9 cellular contexts compared by ENCODE assay signal in the genomic region with DNA sequence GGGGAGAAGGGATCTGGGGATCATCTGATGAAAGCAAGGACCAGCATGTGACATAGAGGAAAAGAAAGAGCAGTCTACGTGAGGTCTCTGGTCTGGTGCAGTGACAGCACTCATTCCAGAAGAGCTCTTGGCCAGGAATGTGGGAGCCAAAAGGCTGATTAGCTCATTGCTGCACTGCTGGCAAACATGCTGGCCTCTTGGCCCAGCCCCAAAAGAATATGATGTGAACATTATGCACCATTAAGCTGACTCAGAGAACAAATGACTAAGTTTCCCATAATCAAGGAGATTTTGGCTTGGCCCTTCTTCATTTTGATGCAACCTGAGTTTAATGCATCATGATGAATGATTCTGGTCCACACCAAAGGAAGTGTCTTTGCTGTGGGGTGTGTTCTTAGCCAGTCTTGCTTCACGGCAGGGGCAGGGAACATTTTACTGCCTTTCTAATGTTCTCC. TPM values are rescaled to one million over a fixed set of nuclear protein-coding genes. Genes with fewer than 3 reads are reported as not detected.
A peak's percentile ranks its signal among the peaks of the same experiment; 100 is the strongest.
DNase-seq lines count a peak whose midpoint lies in the region; ATAC-seq, FAIRE-seq and TF ChIP-seq lines count a peak whose summit lies in the region.
"Had no signal": no experiment of that assay in that cellular context is flagged by ENCODE, and none has a peak within 500 bp of the region (broad histone marks: within the 10 kb centered on the region; RNA-seq: fewer than 3 reads in every experiment).

No MANE protein-coding gene starts in this region.

- no peak for TF ChIP-seq CTCF in adrenal gland (IDR thresholded peaks at IDR 0.05)
- TF ChIP-seq CTCF in right atrium auricular region (IDR thresholded peaks at IDR 0.05): no peak

- H3K27ac ChIP-seq in adrenal gland (peak overlapping the region in 1 of 5 donors; percentile 44), right atrium auricular region (no peak overlapping the region)

- DNase-seq in Right ventricle myocardium inferior (ENCODE audit: missing footprints) (peak; percentile 73), cardiac septum (ENCODE audit: low spot score) (no peak), adrenal gland (peak; percentile 33 to 79 (median 77)), right atrium auricular region (ENCODE audit: low spot score) (peak; percentile 65), urothelium cell line (ENCODE audit: low spot score) (peak; percentile 56), kidney glomerular epithelial cell (lab: John Stamatoyannopoulos, UW) (no peak)
- DNase-seq: NCI-H748 treated with DMSO at 0.1 percent for 48 hours had no signal

- no peaks in the 10 kb centered on the region for H3K36me3 ChIP-seq in adrenal gland (replicated peaks in 1 of 2)
- no peaks in the 10 kb centered on the region for H3K36me3 ChIP-seq in right atrium auricular region

- H3K9me3 ChIP-seq in adrenal gland (replicated peaks in 1 of 3): no peaks in the 10 kb centered on the region
- no peaks in the 10 kb centered on the region for H3K9me3 ChIP-seq in right atrium auricular region

- FAIRE-seq in urothelium cell line (lab: Jason Lieb, UNC): no peak

- TF ChIP-seq POLR2A in adrenal gland (IDR thresholded peaks at IDR 0.05): no peak

- WGBS in adrenal gland, 4 donors: 51 to 75% (median 60%) methylated on average over 2 of the region's 2 CpGs

- no peaks in the 10 kb centered on the region for H3K4me1 ChIP-seq in adrenal gland (replicated peaks in 1 of 2)
- peaks cover 0 to 11% of the 10 kb centered on the region in 2 donors for H3K4me1 ChIP-seq in right atrium auricular region

- peak; percentile 72 for ATAC-seq in Right ventricle myocardium inferior
- no peak for ATAC-seq in HG03457 (IDR thresholded peaks at IDR 0.05; ENCODE audit: unreplicated experiment)
- no peak for ATAC-seq in GM18520 (IDR thresholded peaks at IDR 0.05; ENCODE audit: unreplicated experiment)

- H3K4me3 ChIP-seq in adrenal gland (no peak overlapping the region), right atrium auricular region (no peak overlapping the region)

- intact Hi-C loops in Right ventricle myocardium inferior (cut with DNase I): no loop called here
- intact Hi-C loops in cardiac septum (cut with DNase I): no loop called here
- intact Hi-C loops in adrenal gland (cut with DNase I): no loop called here

- H3K27me3 ChIP-seq in adrenal gland (no peaks in the 10 kb centered on the region), right atrium auricular region (no peaks in the 10 kb centered on the region)

RNA-seq across cellular contexts. Expression of a gene that starts 55.0 kb away (rescaled TPM):
- total RNA-seq in Right ventricle myocardium inferior (3.7 TPM), cardiac septum (4.9 TPM), adrenal gland (10 to 100 TPM in 3 of 8 donors, 1 to 10 TPM in 5; 1.7 to 12.0 (median 7.4) TPM), right atrium auricular region (1 to 10 TPM; 2.3 to 5.2 TPM)
- polyA plus RNA-seq in adrenal gland: 10 to 100 TPM in 1 of 3 donors, 1 to 10 TPM in 2; 3.3 to 15.8 (median 4.2) TPM

Comparison
In these comparisons a context has a peak if more than half of its experiments do, and no peak if none do; other contexts are left out.
1. DNase-seq: peak in Right ventricle myocardium inferior (single experiment), adrenal gland (7 of 7), right atrium auricular region (single experiment) and urothelium cell line (single experiment); none in cardiac septum (single experiment) and kidney glomerular epithelial cell (single experiment).